In genomic region chrX:77698242-77698641, GRCh38 we compare ENCODE assay signal across 24 cellular contexts.
"Had no signal": no experiment of that assay in that cellular context is flagged by ENCODE, and none has a peak within 500 bp of the region (broad histone marks: within the 10 kb centered on the region; RNA-seq: fewer than 3 reads in every experiment).

No MANE protein-coding gene starts in this region.

- H3K4me3 ChIP-seq: K562, MG63, PC-9, Peyer's patch, SJCRH30 had no signal

- H3K27me3 ChIP-seq: MG63, Peyer's patch, SJCRH30 had no signal

- H2AFZ ChIP-seq: PC-9 had no signal

- H3K36me3 ChIP-seq: Peyer's patch had no signal

- H3K4me2 ChIP-seq: PC-9 had no signal

- FAIRE-seq: HepG2, K562 had no signal

- H3K4me1 ChIP-seq: Peyer's patch, SJCRH30 had no signal

- DNase-seq: IMR-90; Karpas-422; MG63; NCI-H1092 treated with DMSO at 0.1 percent for 48 hours; NCI-H1436; NCI-H187; NCI-H2029; NCI-H2081 treated with DMSO at 0.1 percent for 48 hours; NCI-H2171; NCI-H226; NCI-H446; NCI-H510A; NCI-H524 treated with DMSO at 0.1 percent for 48 hours; NCI-H69; NCI-H774; NK-92 treated with Interleukin-12 subunit alpha and Interleukin-12 subunit beta, amount 100 ng/mL, for 24 hours; OCI-M1; PC-9; Peyer's patch; SHP77 treated with DMSO at 0.1 percent for 48 hours; SJCRH30 had no signal

- H3K9me3 ChIP-seq: MG63, Peyer's patch, SJCRH30 had no signal

- H3K27ac ChIP-seq: PC-9, Peyer's patch, SJCRH30 had no signal

- ATAC-seq: HepG2, K562, Right ventricle myocardium inferior had no signal
